ENCODE assay signal across 36 cellular contexts in genomic region chr2:219038600-219038999, GRCh38. TPM values are rescaled to one million over a fixed set of nuclear protein-coding genes. Genes with fewer than 3 reads are reported as not detected.
"Had no signal": no experiment of that assay in that cellular context is flagged by ENCODE, and none has a peak within 500 bp of the region (broad histone marks: within the 10 kb centered on the region; RNA-seq: fewer than 3 reads in every experiment).

No MANE protein-coding gene starts in this region.

- H3K27ac Mint-ChIP-seq: activated B cell treated with CpG ODN at 0.5 μM for 24 hours; activated CD8-positive, alpha-beta T cell treated with anti-CD3 and anti-CD28 coated beads for 36 hours; activated naive CD4-positive, alpha-beta T cell treated with anti-CD3 and anti-CD28 coated beads, Interleukin-2, amount 10 ng/mL, durations not matched to agents 7 days and 5 days; activated naive CD4-positive, alpha-beta T cell treated with anti-CD3 and anti-CD28 coated beads, Interleukin-2, amount 50 U/mL, for 72 hours; activated naive CD8-positive, alpha-beta T cell treated with anti-CD3 and anti-CD28 coated beads, Interleukin-2, amount 10 ng/mL, durations not matched to agents 7 days and 5 days; activated T-helper 17 cell treated with anti-CD3 and anti-CD28 coated beads, Interleukin-2, amount 50 U/mL, for 72 hours; brain; dendritic cell treated with granulocyte-macrophage colony-stimulating factor and Interleukin-4, amounts not matched to agents 40 ng/mL and 50 ng/mL, for 4 days; T-helper 17 cell; T-helper 2 cell treated with Interferon-gamma antibody and Interleukin-4, amounts not matched to agents 5 μg/mL and 100 μg/mL, for 36 hours had no signal

- H3K27ac ChIP-seq: ascending aorta, breast epithelium, cardiac muscle cell, coronary artery, dorsolateral prefrontal cortex, esophagus squamous epithelium, gastroesophageal sphincter, WERI-Rb-1 had no signal

- H3K4me3 ChIP-seq: ascending aorta, breast epithelium, cardiac muscle cell, coronary artery, dorsolateral prefrontal cortex, esophagus squamous epithelium, gastroesophageal sphincter had no signal

- H3K9me3 ChIP-seq: ascending aorta, breast epithelium, esophagus squamous epithelium, gastroesophageal sphincter had no signal

- H3K36me3 ChIP-seq: ascending aorta, breast epithelium, cardiac muscle cell, esophagus squamous epithelium, gastroesophageal sphincter, WERI-Rb-1 had no signal

- H3K4me1 ChIP-seq: ascending aorta, breast epithelium, gastroesophageal sphincter had no signal

- H3K36me3 Mint-ChIP-seq: activated naive CD4-positive, alpha-beta T cell treated with anti-CD3 and anti-CD28 coated beads, Interleukin-2, amount 10 ng/mL, durations not matched to agents 7 days and 5 days; activated naive CD4-positive, alpha-beta T cell treated with anti-CD3 and anti-CD28 coated beads, Interleukin-2, amount 50 U/mL, for 72 hours; activated naive CD8-positive, alpha-beta T cell treated with anti-CD3 and anti-CD28 coated beads, Interleukin-2, amount 10 ng/mL, durations not matched to agents 7 days and 5 days; brain had no signal

- ATAC-seq: activated CD4-positive, CD25-positive, alpha-beta regulatory T cell treated with anti-CD3 and anti-CD28 coated beads, Interleukin-2, amount 50 U/mL, for 24 hours; activated CD8-positive, alpha-beta T cell treated with anti-CD3 and anti-CD28 coated beads for 36 hours; activated naive CD4-positive, alpha-beta T cell treated with anti-CD3 and anti-CD28 coated beads, Interleukin-2, amount 50 U/mL, for 72 hours; activated T-cell treated with anti-CD3 and anti-CD28 coated beads, Interleukin-2, amount 50 U/mL, for 4 hours; activated T-helper 17 cell treated with anti-CD3 and anti-CD28 coated beads, Interleukin-2, amount 50 U/mL, for 72 hours; gastroesophageal sphincter; T-helper 17 cell had no signal

- H3K9me3 Mint-ChIP-seq: activated B cell treated with CpG ODN at 0.5 μM for 24 hours; activated CD8-positive, alpha-beta T cell treated with anti-CD3 and anti-CD28 coated beads for 36 hours; activated naive CD4-positive, alpha-beta T cell treated with anti-CD3 and anti-CD28 coated beads, Interleukin-2, amount 10 ng/mL, durations not matched to agents 7 days and 5 days; activated naive CD4-positive, alpha-beta T cell treated with anti-CD3 and anti-CD28 coated beads, Interleukin-2, amount 50 U/mL, for 72 hours; activated naive CD8-positive, alpha-beta T cell treated with anti-CD3 and anti-CD28 coated beads, Interleukin-2, amount 10 ng/mL, durations not matched to agents 7 days and 5 days; activated T-cell treated with anti-CD3 and anti-CD28 coated beads, Interleukin-2, amount 50 U/mL, for 4 hours; activated T-helper 17 cell treated with anti-CD3 and anti-CD28 coated beads, Interleukin-2, amount 50 U/mL, for 72 hours; dendritic cell treated with granulocyte-macrophage colony-stimulating factor and Interleukin-4, amounts not matched to agents 40 ng/mL and 50 ng/mL, for 4 days; T-helper 2 cell treated with Interferon-gamma antibody and Interleukin-4, amounts not matched to agents 5 μg/mL and 100 μg/mL, for 36 hours had no signal

- H3K4me3 Mint-ChIP-seq: activated B cell treated with CpG ODN at 0.5 μM for 24 hours; activated CD8-positive, alpha-beta T cell treated with anti-CD3 and anti-CD28 coated beads for 36 hours; activated naive CD4-positive, alpha-beta T cell treated with anti-CD3 and anti-CD28 coated beads, Interleukin-2, amount 10 ng/mL, durations not matched to agents 7 days and 5 days; activated naive CD8-positive, alpha-beta T cell treated with anti-CD3 and anti-CD28 coated beads, Interleukin-2, amount 10 ng/mL, durations not matched to agents 7 days and 5 days; activated T-cell treated with anti-CD3 and anti-CD28 coated beads, Interleukin-2, amount 50 U/mL, for 4 hours; activated T-helper 17 cell treated with anti-CD3 and anti-CD28 coated beads, Interleukin-2, amount 50 U/mL, for 72 hours; brain; dendritic cell treated with granulocyte-macrophage colony-stimulating factor and Interleukin-4, amounts not matched to agents 40 ng/mL and 50 ng/mL, for 4 days; T-helper 17 cell; T-helper 2 cell treated with Interferon-gamma antibody and Interleukin-4, amounts not matched to agents 5 μg/mL and 100 μg/mL, for 36 hours had no signal

- DNase-seq: activated B cell treated with CpG ODN at 0.5 μM for 24 hours; activated CD4-positive, alpha-beta T cell treated with anti-CD3 and anti-CD28 coated beads for 48 hours; activated CD4-positive, alpha-beta T cell treated with anti-CD3 and anti-CD28 coated beads, Interleukin-2, amount 50 U/mL, for 1 hour; activated CD4-positive, alpha-beta T cell treated with anti-CD3 and anti-CD28 coated beads, Interleukin-2, amount 50 U/mL, for 48 hours; activated CD8-positive, alpha-beta memory T cell treated with anti-CD3 and anti-CD28 coated beads for 24 hours; activated CD8-positive, alpha-beta T cell treated with anti-CD3 and anti-CD28 coated beads for 36 hours; activated gamma-delta T cell; activated naive CD4-positive, alpha-beta T cell; activated naive CD4-positive, alpha-beta T cell treated with anti-CD3 and anti-CD28 coated beads, Interleukin-2, amount 10 ng/mL, durations not matched to agents 7 days and 5 days; activated naive CD8-positive, alpha-beta T cell treated with anti-CD3 and anti-CD28 coated beads, Interleukin-2, amount 10 ng/mL, durations not matched to agents 7 days and 5 days; activated T-cell treated with anti-CD3 and anti-CD28 coated beads, Interleukin-2, amount 50 U/mL, for 4 hours; central memory CD4-positive, alpha-beta T cell; cerebellar nuclear complex; effector memory CD4-positive, alpha-beta T cell; esophagus squamous epithelium; foreskin melanocyte; T-helper 1 cell; T-helper 17 cell; T1000; WERI-Rb-1 had no signal

RNA-seq across cellular contexts. Expression of gene CFAP65, which starts 2.7 kb away (rescaled TPM):
- total RNA-seq: activated B cell treated with CpG ODN at 0.5 μM for 24 hours; activated CD8-positive, alpha-beta T cell treated with anti-CD3 and anti-CD28 coated beads for 36 hours; activated naive CD4-positive, alpha-beta T cell treated with anti-CD3 and anti-CD28 coated beads, Interleukin-2, amount 50 U/mL, for 72 hours; activated naive CD8-positive, alpha-beta T cell treated with anti-CD3 and anti-CD28 coated beads, Interleukin-2, amount 10 ng/mL, durations not matched to agents 7 days and 5 days; activated T-cell treated with anti-CD3 and anti-CD28 coated beads, Interleukin-2, amount 50 U/mL, for 4 hours; activated T-helper 17 cell treated with anti-CD3 and anti-CD28 coated beads, Interleukin-2, amount 50 U/mL, for 72 hours; ascending aorta; fibroblast of lung; fibroblast of villous mesenchyme; gastroesophageal sphincter; glomerular endothelial cell; T-helper 17 cell had no signal
- polyA plus RNA-seq: fibroblast of lung had no signal

RNA-seq across cellular contexts. Expression of gene IHH, which starts 22.1 kb away (rescaled TPM):
- total RNA-seq: activated B cell treated with CpG ODN at 0.5 μM for 24 hours; activated CD8-positive, alpha-beta T cell treated with anti-CD3 and anti-CD28 coated beads for 36 hours; activated naive CD8-positive, alpha-beta T cell treated with anti-CD3 and anti-CD28 coated beads, Interleukin-2, amount 10 ng/mL, durations not matched to agents 7 days and 5 days; ascending aorta; cardiac muscle cell; fibroblast of lung; fibroblast of villous mesenchyme; glomerular endothelial cell; T-helper 17 cell had no signal
- polyA plus RNA-seq: cardiac muscle cell, fibroblast of lung had no signal

RNA-seq across cellular contexts. Expression of gene CRYBA2, which starts 45.4 kb away (rescaled TPM):
- total RNA-seq: activated B cell treated with CpG ODN at 0.5 μM for 24 hours; activated CD8-positive, alpha-beta T cell treated with anti-CD3 and anti-CD28 coated beads for 36 hours; activated naive CD4-positive, alpha-beta T cell treated with anti-CD3 and anti-CD28 coated beads, Interleukin-2, amount 50 U/mL, for 72 hours; activated naive CD8-positive, alpha-beta T cell treated with anti-CD3 and anti-CD28 coated beads, Interleukin-2, amount 10 ng/mL, durations not matched to agents 7 days and 5 days; activated T-cell treated with anti-CD3 and anti-CD28 coated beads, Interleukin-2, amount 50 U/mL, for 4 hours; activated T-helper 17 cell treated with anti-CD3 and anti-CD28 coated beads, Interleukin-2, amount 50 U/mL, for 72 hours; ascending aorta; breast epithelium; cardiac muscle cell; esophagus squamous epithelium; fibroblast of lung; gastroesophageal sphincter; glomerular endothelial cell; T-helper 17 cell had no signal
- polyA plus RNA-seq: cardiac muscle cell, fibroblast of lung had no signal

RNA-seq across cellular contexts. Expression of gene FEV, which starts 53.6 kb away (rescaled TPM):
- total RNA-seq: activated B cell treated with CpG ODN at 0.5 μM for 24 hours; activated CD8-positive, alpha-beta T cell treated with anti-CD3 and anti-CD28 coated beads for 36 hours; activated naive CD4-positive, alpha-beta T cell treated with anti-CD3 and anti-CD28 coated beads, Interleukin-2, amount 50 U/mL, for 72 hours; activated naive CD8-positive, alpha-beta T cell treated with anti-CD3 and anti-CD28 coated beads, Interleukin-2, amount 10 ng/mL, durations not matched to agents 7 days and 5 days; activated T-cell treated with anti-CD3 and anti-CD28 coated beads, Interleukin-2, amount 50 U/mL, for 4 hours; activated T-helper 17 cell treated with anti-CD3 and anti-CD28 coated beads, Interleukin-2, amount 50 U/mL, for 72 hours; ascending aorta; breast epithelium; cardiac muscle cell; fibroblast of lung; fibroblast of villous mesenchyme; gastroesophageal sphincter; glomerular endothelial cell; T-helper 17 cell had no signal
- polyA plus RNA-seq: cardiac muscle cell, esophagus, fibroblast of lung had no signal
